Comparison of ENCODE assay signal across 8 cellular contexts in genomic region chr11:61007971-61008896, GRCh38. TPM values are rescaled to one million over a fixed set of nuclear protein-coding genes. Genes with fewer than 3 reads are reported as not detected.
DNase-seq lines count a peak whose midpoint lies in the region; ATAC-seq and TF ChIP-seq lines count a peak whose summit lies in the region.

No MANE protein-coding gene starts in this region.

- H3K4me3 Mint-ChIP-seq in CD8-positive, alpha-beta T cell: peak overlapping the region; percentile 8

- WGBS in ovary, 3 donors: 43 to 59% (median 55%) methylated on average over 54 of the region's 54 CpGs

- H3K4me1 Mint-ChIP-seq in CD8-positive, alpha-beta T cell (ENCODE audit: low read depth): peaks cover 67% of the 10 kb centered on the region

- no peaks in the 10 kb centered on the region for H3K27me3 Mint-ChIP-seq in CD8-positive, alpha-beta T cell (ENCODE audit: low read depth)

- TF ChIP-seq POLR2A in Peyer's patch (IDR thresholded peaks at IDR 0.05): no peak
- TF ChIP-seq POLR2A in ovary (IDR thresholded peaks at IDR 0.05): no peak

- no peaks in the 10 kb centered on the region for H3K27me3 ChIP-seq in CD8-positive, alpha-beta T cell (ENCODE audit: insufficient read depth, low read length)
- H3K27me3 ChIP-seq in Peyer's patch (no peaks in the 10 kb centered on the region), foreskin keratinocyte (peaks cover 35% of the 10 kb centered on the region), ovary (no peaks in the 10 kb centered on the region)

- H3K9me3 ChIP-seq in CD8-positive, alpha-beta T cell (ENCODE audit: low read length): no peaks in the 10 kb centered on the region
- no peaks in the 10 kb centered on the region for H3K9me3 ChIP-seq in Peyer's patch
- H3K9me3 ChIP-seq in ovary: no peaks in the 10 kb centered on the region

- H3K4me1 ChIP-seq in CD8-positive, alpha-beta T cell (ENCODE audit: insufficient read depth, low read length): peaks cover 51% of the 10 kb centered on the region
- H3K4me1 ChIP-seq in Peyer's patch (peaks cover 0 to 19% (median 8%) of the 10 kb centered on the region in 4 donors), foreskin keratinocyte (no peaks in the 10 kb centered on the region), ovary (ENCODE audit: insufficient read depth) (peaks cover 21% of the 10 kb centered on the region)

- POLR2A ChIA-PET in CD8-positive, alpha-beta T cell (lab: Charles Lee): interaction anchor here (1.1 kb wide), 1 partner anchor 15 kb away, joined by 3 read pairs; no protein-coding TSS in a partner anchor

- no peak overlapping the region for H3K27ac ChIP-seq in CD8-positive, alpha-beta T cell (ENCODE audit: low read depth, low read length)
- H3K27ac ChIP-seq in Peyer's patch (peak overlapping the region in 1 of 4 donors; percentile 38), foreskin keratinocyte (no peak overlapping the region), ovary (no peak overlapping the region)

- H3K9me3 Mint-ChIP-seq in CD8-positive, alpha-beta T cell: no peaks in the 10 kb centered on the region

- no peak overlapping the region for H3K4me3 ChIP-seq in CD8-positive, alpha-beta T cell (ENCODE audit: low read depth, low read length)
- H3K4me3 ChIP-seq in Peyer's patch: peak overlapping the region; percentile 22 to 52 (median 50)
- H3K4me3 ChIP-seq in ovary: peak overlapping the region; percentile 8

- peak in 1 of 7 experiments; percentile 23 for DNase-seq in CD8-positive, alpha-beta T cell
- no peak for DNase-seq in Peyer's patch
- no peak for DNase-seq in foreskin keratinocyte
- DNase-seq in ovary: peak in 2 of 5 donors; percentile 43 to 52
- no peak for DNase-seq in C1 segment of cervical spinal cord (lab: John Stamatoyannopoulos, UW)
- no peak for DNase-seq in activated CD8-positive, alpha-beta memory T cell treated with anti-CD3 and anti-CD28 coated beads, Interleukin-2, amount 50 U/mL, for 48 hours
- no peak for DNase-seq in NCI-H82 (lab: John Stamatoyannopoulos, UW)
- DNase-seq in DMS153 treated with DMSO at 0.1 percent for 48 hours (lab: John Stamatoyannopoulos, UW; ENCODE audit: unreplicated experiment): no peak

- peak overlapping the region; percentile 78 for H3K27ac Mint-ChIP-seq in CD8-positive, alpha-beta T cell

- no peak for TF ChIP-seq CTCF in CD8-positive, alpha-beta T cell (IDR thresholded peaks at IDR 0.05)
- TF ChIP-seq CTCF in Peyer's patch (IDR thresholded peaks at IDR 0.05) (no peak), foreskin keratinocyte (conservative IDR thresholded peaks at IDR 0.05) (no peak), ovary (IDR thresholded peaks at IDR 0.05) (no peak)

- H3K36me3 ChIP-seq in CD8-positive, alpha-beta T cell (ENCODE audit: insufficient read depth, low read length): peaks cover 43% of the 10 kb centered on the region
- H3K36me3 ChIP-seq in Peyer's patch (no peaks in the 10 kb centered on the region), ovary (no peaks in the 10 kb centered on the region)

- no peak for TF ChIP-seq EP300 in ovary (IDR thresholded peaks at IDR 0.05)

- peak; percentile 18 for ATAC-seq in CD8-positive, alpha-beta T cell
- peak; percentile 68 for ATAC-seq in foreskin keratinocyte

- CTCF ChIA-PET in CD8-positive, alpha-beta T cell (lab: Charles Lee): interaction anchor here (1.1 to 2.4 kb wide), 2 partner anchors 28 to 38 kb away, joined by 3 to 8 read pairs; no protein-coding TSS in a partner anchor

- intact Hi-C loops in CD8-positive, alpha-beta T cell (cut with DNase I, micrococcal nuclease): loop anchor here in 1 of 2 experiments (1.0 kb wide), 1 partner anchor 38 kb away; no protein-coding TSS in a partner anchor
- intact Hi-C loops in ovary (cut with DNase I): no loop called here

- H3K36me3 Mint-ChIP-seq in CD8-positive, alpha-beta T cell: peaks cover 85% of the 10 kb centered on the region

RNA-seq across cellular contexts. Expression of gene CD6, which starts 36.8 kb away (rescaled TPM):
- total RNA-seq in CD8-positive, alpha-beta T cell: 100 to 1,000 TPM; 765 to 793 TPM
- 10 to 100 TPM in 1 of 4 donors, 1 to 10 TPM in 3; 3.3 to 15.7 (median 4.7) TPM for total RNA-seq in Peyer's patch
- 0.14 and 0.18 TPM in 2 replicates for total RNA-seq in foreskin keratinocyte
- polyA plus RNA-seq in foreskin keratinocyte: 0.07 and 0.16 TPM in 2 replicates
- 1 to 10 TPM in 3 of 7 donors, under 1 TPM in 4; 0.42 to 2.2 (median 0.69) TPM for total RNA-seq in ovary
- 1 to 10 TPM in 1 of 2 donors, under 1 TPM in 1; 0.44 to 3.4 TPM for polyA plus RNA-seq in ovary

RNA-seq across cellular contexts. Expression of gene SLC15A3, which starts 56.3 kb away (rescaled TPM):
- total RNA-seq in CD8-positive, alpha-beta T cell: 1 to 10 TPM; 6.3 to 9.0 TPM
- 10 to 100 TPM in 1 of 4 donors, 1 to 10 TPM in 3; 3.7 to 61.9 (median 8.8) TPM for total RNA-seq in Peyer's patch
- 2.6 and 7.5 TPM in 2 replicates for total RNA-seq in foreskin keratinocyte
- polyA plus RNA-seq in foreskin keratinocyte: 2.4 and 10.3 TPM in 2 replicates
- total RNA-seq in ovary: 10 to 100 TPM; 25.3 to 55.8 (median 43.9) TPM
- 10 to 100 TPM; 27.2 to 38.9 TPM for polyA plus RNA-seq in ovary

Comparison
In these comparisons a context has a peak if more than half of its experiments do, and no peak if none do; other contexts are left out.
1. RNA of gene CD6, which starts 36.8 kb away (total RNA-seq): 765 to 793 TPM in CD8-positive, alpha-beta T cell; 3.3 to 15.7 TPM in Peyer's patch, 0.42 to 2.2 TPM in ovary and 0.14 to 0.18 TPM in foreskin keratinocyte; every median in the first group is over 10 times any median in the second.